In the genomic region with DNA sequence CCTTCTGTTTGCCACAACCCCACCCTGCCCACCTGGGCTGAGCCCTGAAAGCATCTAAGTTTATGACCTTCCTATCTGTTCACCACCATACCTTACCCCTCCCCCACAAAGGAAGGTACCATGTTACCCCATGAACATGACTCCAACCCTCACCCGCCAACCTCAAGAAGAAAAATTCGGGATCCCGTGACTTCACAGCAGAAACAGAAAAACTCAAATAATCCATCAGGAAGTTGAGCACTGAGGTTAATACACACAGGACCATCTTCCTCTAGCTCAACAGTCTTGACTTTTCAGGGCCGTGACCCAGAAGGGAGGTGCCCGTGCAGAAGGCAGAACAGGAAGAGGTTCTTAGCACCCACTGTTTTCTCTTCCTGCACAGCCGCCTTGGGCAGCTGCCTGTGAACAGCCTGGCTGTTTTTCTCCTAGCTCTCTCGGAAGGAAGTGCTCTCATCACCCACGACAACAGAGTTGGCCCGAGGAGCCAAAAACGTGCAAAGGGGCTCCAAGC, we compare ENCODE assay signal across 8 cellular contexts.
DNase-seq lines count a peak whose midpoint lies in the region; ATAC-seq and FAIRE-seq lines count a peak whose summit lies in the region.

No MANE protein-coding gene starts in this region.

- H3K36me3 ChIP-seq in KOPT-K1 (ENCODE audit: insufficient read depth, low read length) = no peaks in the 10 kb centered on the region

- no peak for FAIRE-seq in urothelium cell line (lab: Jason Lieb, UNC)

- peak; percentile 58 for DNase-seq in activated CD8-positive, alpha-beta memory T cell treated with anti-CD3 and anti-CD28 coated beads, Interleukin-2, amount 50 U/mL, for 1 hour (ENCODE audit: extremely low read depth)
- DNase-seq in Right ventricle myocardium superior = peak; percentile 76
- DNase-seq in stimulated activated CD4-positive, alpha-beta T cell treated with anti-CD3 and anti-CD28 coated beads, Interleukin-2, amount 100 ng/mL, for 4 hours (ENCODE audit: low read depth) = peak; percentile 46
- no peak for DNase-seq in NCI-H1048 (lab: John Stamatoyannopoulos, UW)
- no peak for DNase-seq in NCI-H2029 treated with DMSO at 0.1 percent for 48 hours (lab: John Stamatoyannopoulos, UW)
- DNase-seq in urothelium cell line (ENCODE audit: low spot score) = no peak

- H3K9me3 ChIP-seq in KOPT-K1 (ENCODE audit: insufficient read depth, low read length, poor library complexity, severe bottlenecking) = no peaks in the 10 kb centered on the region

- H3K27ac ChIP-seq in KOPT-K1 (ENCODE audit: low read depth, low read length, poor library complexity, severe bottlenecking) = peak overlapping the region; percentile 40

- ATAC-seq in GM18519 (IDR thresholded peaks at IDR 0.05; ENCODE audit: low FRiP score, unreplicated experiment) = peak; percentile 38
- peak; percentile 77 for ATAC-seq in Right ventricle myocardium superior (ENCODE audit: poor library complexity)

- intact Hi-C loops in Right ventricle myocardium superior (cut with DNase I) = no loop called here

Comparison
In these comparisons a context has a peak if more than half of its experiments do, and no peak if none do; other contexts are left out.
1. DNase-seq: peak in activated CD8-positive, alpha-beta memory T cell treated with anti-CD3 and anti-CD28 coated beads, Interleukin-2, amount 50 U/mL, for 1 hour (single experiment), Right ventricle myocardium superior (single experiment) and stimulated activated CD4-positive, alpha-beta T cell treated with anti-CD3 and anti-CD28 coated beads, Interleukin-2, amount 100 ng/mL, for 4 hours (single experiment); none in NCI-H1048 (single experiment), NCI-H2029 treated with DMSO at 0.1 percent for 48 hours (single experiment) and urothelium cell line (single experiment).